In genomic region chr11:129945377-129945776, GRCh38 we compare ENCODE assay signal across 1 cellular context.
TF ChIP-seq lines count a peak whose summit lies in the region.

No MANE protein-coding gene starts in this region.

TF ChIP-seq in K562, 482 proteins besides CTCF, POLR2A, EP300 and RAD21 (continued from another document):
- TF ChIP-seq, protein P1, sequence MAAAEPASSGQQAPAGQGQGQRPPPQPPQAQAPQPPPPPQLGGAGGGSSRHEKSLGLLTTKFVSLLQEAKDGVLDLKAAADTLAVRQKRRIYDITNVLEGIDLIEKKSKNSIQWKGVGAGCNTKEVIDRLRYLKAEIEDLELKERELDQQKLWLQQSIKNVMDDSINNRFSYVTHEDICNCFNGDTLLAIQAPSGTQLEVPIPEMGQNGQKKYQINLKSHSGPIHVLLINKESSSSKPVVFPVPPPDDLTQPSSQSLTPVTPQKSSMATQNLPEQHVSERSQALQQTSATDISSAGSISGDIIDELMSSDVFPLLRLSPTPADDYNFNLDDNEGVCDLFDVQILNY (CRISPR knock-in tag; IDR thresholded peaks at IDR 0.05): no peak
- TF ChIP-seq SMAD4 (CRISPR knock-in tag; conservative IDR thresholded peaks at IDR 0.05) (no peak), TEAD4 (IDR thresholded peaks at IDR 0.05; ENCODE audit: low read length) (peak; percentile 76), TEAD4 (CRISPR knock-in tag; IDR thresholded peaks at IDR 0.05; ENCODE audit: borderline replicate concordance) (no peak), TAL1 (IDR thresholded peaks at IDR 0.05) (peak; percentile 52), SNRNP70 (optimal IDR thresholded peaks at IDR 0.05; ENCODE audit: low read depth, low read length) (no peak), ZBED1 (IDR thresholded peaks at IDR 0.05) (no peak), PCBP1 (IDR thresholded peaks at IDR 0.05; ENCODE audit: low read depth, low read length, poor library complexity, severe bottlenecking) (no peak), HEY1 (CRISPR knock-in tag; IDR thresholded peaks at IDR 0.05; ENCODE audit: borderline replicate concordance) (no peak), CBFA2T3 (IDR thresholded peaks at IDR 0.05) (peak; percentile 79), SMARCE1 (IDR thresholded peaks at IDR 0.05) (peak; percentile 64), PURB (CRISPR knock-in tag; IDR thresholded peaks at IDR 0.05; ENCODE audit: low read depth) (no peak), ARNT (IDR thresholded peaks at IDR 0.05) (no peak), DPF2 (IDR thresholded peaks at IDR 0.05) (peak; percentile 70), MCM5 (IDR thresholded peaks at IDR 0.05; ENCODE audit: low read depth) (no peak), FOSL1 (tag; conservative IDR thresholded peaks at IDR 0.05) (no peak), KLF16 (IDR thresholded peaks at IDR 0.05) (peak; percentile 48; the same call in 1 of the 2 replicates), CCNT2 (IDR thresholded peaks at IDR 0.05; ENCODE audit: borderline replicate concordance, extremely low read depth, insufficient read length, low read depth, low read length) (peak; percentile 66), SIX5 (IDR thresholded peaks at IDR 0.05; ENCODE audit: borderline replicate concordance in 1 of 2, insufficient read depth in 1 of 2, low read depth in 1 of 2, low read length in 2 of 2) (no peak), ZKSCAN1 (IDR thresholded peaks at IDR 0.05; ENCODE audit: low read depth, low read length) (0 out of 2 replicates have a peak, but pooled peaks have one; percentile 37), NFE2L1 (tag; IDR thresholded peaks at IDR 0.05; ENCODE audit: borderline replicate concordance, low read depth) (no peak), SMARCC2 (IDR thresholded peaks at IDR 0.05; ENCODE audit: low read depth) (0 out of 2 replicates have a peak, but pooled peaks have one; percentile 43), TCF3 (CRISPR knock-in tag; IDR thresholded peaks at IDR 0.05) (peak; percentile 82), ZNF24 (IDR thresholded peaks at IDR 0.05) (peak; percentile 91), E2F6 (IDR thresholded peaks at IDR 0.05; ENCODE audit: borderline replicate concordance in 1 of 2, extremely low read depth in 1 of 2, insufficient read depth in 1 of 2, insufficient read length in 1 of 2, low read depth in 1 of 2, low read length in 1 of 2, poor library complexity in 1 of 2, severe bottlenecking in 1 of 2) (no peak), PHF21A (IDR thresholded peaks at IDR 0.05; ENCODE audit: borderline replicate concordance, low read depth) (no peak), RBM17 (IDR thresholded peaks at IDR 0.05; ENCODE audit: borderline replicate concordance, low read depth, low read length) (no peak), RCOR1 (IDR thresholded peaks at IDR 0.05; ENCODE audit: borderline replicate concordance in 1 of 2, low read depth in 2 of 2, low read length in 2 of 2) (peak in 1 of 2 experiments; percentile 93; a peak in 2 of 4 replicates), ATF3 (IDR thresholded peaks at IDR 0.05) (0 out of 2 replicates have a peak, but pooled peaks have one; percentile 16), ATF3 (CRISPR knock-in tag; conservative IDR thresholded peaks at IDR 0.05) (no peak), RBM39 (optimal IDR thresholded peaks at IDR 0.05; ENCODE audit: low read depth, low read length) (no peak), PYGO2 (tag; IDR thresholded peaks at IDR 0.05) (no peak), ZBTB2 (IDR thresholded peaks at IDR 0.05) (no peak), ZNF584 (CRISPR knock-in tag; IDR thresholded peaks at IDR 0.05; ENCODE audit: low read depth) (no peak), RBFOX2 (IDR thresholded peaks at IDR 0.05; ENCODE audit: low read depth, low read length) (no peak), MAZ (CRISPR knock-in tag; conservative IDR thresholded peaks at IDR 0.05 in 1 of 2, IDR thresholded peaks at IDR 0.05 in 1 of 2) (no peak), CHD4 (IDR thresholded peaks at IDR 0.05; ENCODE audit: insufficient read depth, insufficient replicate concordance, low read depth, low read length, poor library complexity, severe bottlenecking) (no peak), MCM2 (IDR thresholded peaks at IDR 0.05; ENCODE audit: low read depth) (no peak), TBL1XR1 (IDR thresholded peaks at IDR 0.05; ENCODE audit: low read length in 2 of 2) (0 out of 4 replicates have a peak, but pooled peaks of 1 of the 2 experiments have one; percentile 8), PRMT5 (CRISPR knock-in tag; IDR thresholded peaks at IDR 0.05) (no peak), BCOR (IDR thresholded peaks at IDR 0.05) (no peak), YBX1 (IDR thresholded peaks at IDR 0.05) (no peak), ZC3H4 (CRISPR knock-in tag; IDR thresholded peaks at IDR 0.05; ENCODE audit: borderline replicate concordance) (no peak), MTA2 (IDR thresholded peaks at IDR 0.05; ENCODE audit: low read depth) (peak; percentile 38), ZNF76 (CRISPR knock-in tag; IDR thresholded peaks at IDR 0.05; ENCODE audit: borderline replicate concordance) (no peak), HCFC1 (IDR thresholded peaks at IDR 0.05; ENCODE audit: low read depth, low read length) (no peak), PBX2 (CRISPR knock-in tag; IDR thresholded peaks at IDR 0.05; ENCODE audit: low read depth) (no peak), PBX2 (tag; conservative IDR thresholded peaks at IDR 0.05; ENCODE audit: low read depth) (no peak), HLTF (IDR thresholded peaks at IDR 0.05) (no peak), ZNF311 (CRISPR knock-in tag; IDR thresholded peaks at IDR 0.05) (no peak), NFE2 (IDR thresholded peaks at IDR 0.05; ENCODE audit: low read depth) (peak; percentile 82), NCOR1 (IDR thresholded peaks at IDR 0.05) (peak; percentile 44; the same call in 1 of the 2 replicates), PML (IDR thresholded peaks at IDR 0.05; ENCODE audit: low read length) (0 out of 2 replicates have a peak, but pooled peaks have one; percentile 24), ZNF324 (CRISPR knock-in tag; IDR thresholded peaks at IDR 0.05) (no peak)
- TF ChIP-seq, protein P2, sequence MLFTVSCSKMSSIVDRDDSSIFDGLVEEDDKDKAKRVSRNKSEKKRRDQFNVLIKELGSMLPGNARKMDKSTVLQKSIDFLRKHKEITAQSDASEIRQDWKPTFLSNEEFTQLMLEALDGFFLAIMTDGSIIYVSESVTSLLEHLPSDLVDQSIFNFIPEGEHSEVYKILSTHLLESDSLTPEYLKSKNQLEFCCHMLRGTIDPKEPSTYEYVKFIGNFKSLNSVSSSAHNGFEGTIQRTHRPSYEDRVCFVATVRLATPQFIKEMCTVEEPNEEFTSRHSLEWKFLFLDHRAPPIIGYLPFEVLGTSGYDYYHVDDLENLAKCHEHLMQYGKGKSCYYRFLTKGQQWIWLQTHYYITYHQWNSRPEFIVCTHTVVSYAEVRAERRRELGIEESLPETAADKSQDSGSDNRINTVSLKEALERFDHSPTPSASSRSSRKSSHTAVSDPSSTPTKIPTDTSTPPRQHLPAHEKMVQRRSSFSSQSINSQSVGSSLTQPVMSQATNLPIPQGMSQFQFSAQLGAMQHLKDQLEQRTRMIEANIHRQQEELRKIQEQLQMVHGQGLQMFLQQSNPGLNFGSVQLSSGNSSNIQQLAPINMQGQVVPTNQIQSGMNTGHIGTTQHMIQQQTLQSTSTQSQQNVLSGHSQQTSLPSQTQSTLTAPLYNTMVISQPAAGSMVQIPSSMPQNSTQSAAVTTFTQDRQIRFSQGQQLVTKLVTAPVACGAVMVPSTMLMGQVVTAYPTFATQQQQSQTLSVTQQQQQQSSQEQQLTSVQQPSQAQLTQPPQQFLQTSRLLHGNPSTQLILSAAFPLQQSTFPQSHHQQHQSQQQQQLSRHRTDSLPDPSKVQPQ (CRISPR knock-in tag; IDR thresholded peaks at IDR 0.05; ENCODE audit: borderline replicate concordance): no peak
- TF ChIP-seq, protein P3, sequence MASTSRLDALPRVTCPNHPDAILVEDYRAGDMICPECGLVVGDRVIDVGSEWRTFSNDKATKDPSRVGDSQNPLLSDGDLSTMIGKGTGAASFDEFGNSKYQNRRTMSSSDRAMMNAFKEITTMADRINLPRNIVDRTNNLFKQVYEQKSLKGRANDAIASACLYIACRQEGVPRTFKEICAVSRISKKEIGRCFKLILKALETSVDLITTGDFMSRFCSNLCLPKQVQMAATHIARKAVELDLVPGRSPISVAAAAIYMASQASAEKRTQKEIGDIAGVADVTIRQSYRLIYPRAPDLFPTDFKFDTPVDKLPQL (IDR thresholded peaks at IDR 0.05; ENCODE audit: extremely low read depth, insufficient read length): no peak
- TF ChIP-seq, protein P4, sequence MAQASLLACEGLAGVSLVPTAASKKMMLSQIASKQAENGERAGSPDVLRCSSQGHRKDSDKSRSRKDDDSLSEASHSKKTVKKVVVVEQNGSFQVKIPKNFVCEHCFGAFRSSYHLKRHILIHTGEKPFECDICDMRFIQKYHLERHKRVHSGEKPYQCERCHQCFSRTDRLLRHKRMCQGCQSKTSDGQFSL (CRISPR knock-in tag; IDR thresholded peaks at IDR 0.05): no peak
- TF ChIP-seq, protein P4 (tag; IDR thresholded peaks at IDR 0.05): no peak
